Comparison of ENCODE assay signal across 30 cellular contexts in the genomic region with DNA sequence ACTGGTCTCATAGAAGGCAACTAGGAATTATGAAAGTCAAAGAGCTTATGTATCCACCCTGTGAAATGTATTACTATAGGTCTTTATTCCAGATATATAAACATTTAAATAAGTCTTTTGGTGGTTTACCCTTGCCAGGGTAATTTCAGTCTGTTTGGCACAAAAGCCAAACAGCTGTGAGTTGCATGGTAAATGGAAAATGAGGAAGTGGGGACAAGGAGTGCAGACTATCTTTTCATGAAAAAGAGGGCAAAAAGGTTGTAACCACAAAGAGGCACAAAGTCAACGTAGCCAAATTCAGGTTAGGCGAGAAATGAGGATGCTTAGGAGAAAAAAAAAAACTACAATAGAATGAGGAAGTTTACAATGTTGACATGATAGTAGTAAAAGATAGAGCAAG.
"Had no signal": no experiment of that assay in that cellular context is flagged by ENCODE, and none has a peak within 500 bp of the region (broad histone marks: within the 10 kb centered on the region; RNA-seq: fewer than 3 reads in every experiment).

No MANE protein-coding gene starts in this region.

- H3K36me3 Mint-ChIP-seq: activated CD8-positive, alpha-beta memory T cell treated with anti-CD3 and anti-CD28 coated beads, Interleukin-2, amount 10 ng/mL, durations not matched to agents 7 days and 5 days; activated naive CD8-positive, alpha-beta T cell; mesothelial cell of epicardium; naive thymus-derived CD4-positive, alpha-beta T cell; stimulated activated effector memory CD8-positive, alpha-beta T cell treated with anti-CD3 and anti-CD28 coated beads, Interleukin-12 subunit alpha, Interleukin-12 subunit beta, amount 100 ng/mL, for 72 hours had no signal

- H3K27me3 ChIP-seq: esophagus squamous epithelium, heart right ventricle, upper lobe of left lung, vagina had no signal

- H3K27me3 Mint-ChIP-seq: activated B cell treated with CpG ODN at 0.5 μM for 24 hours; activated CD8-positive, alpha-beta memory T cell treated with anti-CD3 and anti-CD28 coated beads, Interleukin-2, amount 10 ng/mL, durations not matched to agents 7 days and 5 days; activated naive CD8-positive, alpha-beta T cell; central memory CD8-positive, alpha-beta T cell; dendritic cell treated with granulocyte-macrophage colony-stimulating factor and Interleukin-4, amounts not matched to agents 40 ng/mL and 50 ng/mL, for 4 days; naive thymus-derived CD4-positive, alpha-beta T cell; stimulated activated naive CD8-positive, alpha-beta T cell treated with anti-CD3 and anti-CD28 coated beads, Interleukin-15, amount 100 ng/mL, for 72 hours had no signal

- FAIRE-seq: bronchial epithelial cell, endometrium, pancreas had no signal

- H3K4me1 Mint-ChIP-seq: activated B cell treated with CpG ODN at 0.5 μM for 24 hours; activated CD8-positive, alpha-beta memory T cell treated with anti-CD3 and anti-CD28 coated beads, Interleukin-2, amount 10 ng/mL, durations not matched to agents 7 days and 5 days; central memory CD8-positive, alpha-beta T cell; naive thymus-derived CD4-positive, alpha-beta T cell; stimulated activated effector memory CD8-positive, alpha-beta T cell treated with anti-CD3 and anti-CD28 coated beads, Interleukin-12 subunit alpha, Interleukin-12 subunit beta, amount 100 ng/mL, for 72 hours; stimulated activated naive CD8-positive, alpha-beta T cell treated with anti-CD3 and anti-CD28 coated beads, Interleukin-15, amount 100 ng/mL, for 72 hours had no signal

- H3K9me3 ChIP-seq: esophagus squamous epithelium, pancreas, prostate gland, upper lobe of left lung, vagina had no signal

- ATAC-seq: activated CD8-positive, alpha-beta memory T cell treated with anti-CD3 and anti-CD28 coated beads, Interleukin-2, amount 10 ng/mL, durations not matched to agents 7 days and 5 days; activated CD8-positive, alpha-beta T cell treated with anti-CD3 and anti-CD28 coated beads, Interleukin-2, amount 10 ng/mL, durations not matched to agents 7 days and 5 days; heart right ventricle; naive thymus-derived CD4-positive, alpha-beta T cell; pancreas; sciatic nerve; stimulated activated effector memory CD8-positive, alpha-beta T cell treated with anti-CD3 and anti-CD28 coated beads, Interleukin-12 subunit alpha, Interleukin-12 subunit beta, amount 100 ng/mL, for 72 hours; stimulated activated naive CD8-positive, alpha-beta T cell treated with anti-CD3 and anti-CD28 coated beads, Interleukin-15, amount 100 ng/mL, for 72 hours had no signal

- H3K4me1 ChIP-seq: esophagus squamous epithelium, heart right ventricle, pancreas, prostate gland, upper lobe of left lung, vagina had no signal

- H3K27ac Mint-ChIP-seq: activated B cell treated with CpG ODN at 0.5 μM for 24 hours; activated CD8-positive, alpha-beta memory T cell treated with anti-CD3 and anti-CD28 coated beads, Interleukin-2, amount 10 ng/mL, durations not matched to agents 7 days and 5 days; activated CD8-positive, alpha-beta T cell treated with anti-CD3 and anti-CD28 coated beads, Interleukin-2, amount 10 ng/mL, durations not matched to agents 7 days and 5 days; activated naive CD8-positive, alpha-beta T cell; activated T-helper 2 cell treated with anti-CD3 and anti-CD28 coated beads, Interferon-gamma antibody, Interleukin-2, Interleukin-4, amounts not matched to agents 10 μg/mL and 5 μg/mL and 100 μg/mL, durations not matched to agents 14 hours and 24 hours and 36 hours; dendritic cell treated with granulocyte-macrophage colony-stimulating factor and Interleukin-4, amounts not matched to agents 40 ng/mL and 50 ng/mL, for 4 days; mesothelial cell of epicardium; naive thymus-derived CD4-positive, alpha-beta T cell; stimulated activated effector memory CD8-positive, alpha-beta T cell treated with anti-CD3 and anti-CD28 coated beads, Interleukin-12 subunit alpha, Interleukin-12 subunit beta, amount 100 ng/mL, for 72 hours had no signal

- H3K36me3 ChIP-seq: esophagus squamous epithelium, heart right ventricle, pancreas, prostate gland, upper lobe of left lung, vagina had no signal

- H3K27ac ChIP-seq: epithelial cell of prostate, esophagus squamous epithelium, heart right ventricle, pancreas, prostate gland, skin epidermis, upper lobe of left lung, vagina had no signal

- H3K4me3 Mint-ChIP-seq: activated B cell treated with CpG ODN at 0.5 μM for 24 hours; activated CD8-positive, alpha-beta memory T cell treated with anti-CD3 and anti-CD28 coated beads, Interleukin-2, amount 10 ng/mL, durations not matched to agents 7 days and 5 days; activated CD8-positive, alpha-beta T cell treated with anti-CD3 and anti-CD28 coated beads, Interleukin-2, amount 10 ng/mL, durations not matched to agents 7 days and 5 days; activated naive CD8-positive, alpha-beta T cell; central memory CD8-positive, alpha-beta T cell; dendritic cell treated with granulocyte-macrophage colony-stimulating factor and Interleukin-4, amounts not matched to agents 40 ng/mL and 50 ng/mL, for 4 days; mesothelial cell of epicardium; naive thymus-derived CD4-positive, alpha-beta T cell; stimulated activated effector memory CD8-positive, alpha-beta T cell treated with anti-CD3 and anti-CD28 coated beads, Interleukin-12 subunit alpha, Interleukin-12 subunit beta, amount 100 ng/mL, for 72 hours; stimulated activated naive CD8-positive, alpha-beta T cell treated with anti-CD3 and anti-CD28 coated beads, Interleukin-15, amount 100 ng/mL, for 72 hours had no signal

- H3K4me3 ChIP-seq: esophagus squamous epithelium, heart right ventricle, pancreas, prostate gland, skin epidermis, upper lobe of left lung, vagina had no signal

- DNase-seq: activated B cell treated with CpG ODN at 0.5 μM for 24 hours; activated CD8-positive, alpha-beta memory T cell treated with anti-CD3 and anti-CD28 coated beads, Interleukin-2, amount 10 ng/mL, durations not matched to agents 7 days and 5 days; activated CD8-positive, alpha-beta T cell treated with anti-CD3 and anti-CD28 coated beads, Interleukin-2, amount 10 ng/mL, durations not matched to agents 7 days and 5 days; activated naive CD4-positive, alpha-beta T cell treated with Interleukin-2 at 50 U/mL for 16 hours; activated T-cell treated with anti-CD3 and anti-CD28 coated beads, Interleukin-2, amount 50 U/mL, for 48 hours; anterior cingulate cortex; effector CD4-positive, alpha-beta T cell; esophagus squamous epithelium; foreskin melanocyte; heart right ventricle; naive thymus-derived CD4-positive, alpha-beta T cell; pancreas; retina; stimulated activated CD4-positive, alpha-beta T cell treated with anti-CD3 and anti-CD28 coated beads, Interleukin-4, amount 100 ng/mL, for 24 hours; stimulated activated naive CD8-positive, alpha-beta T cell treated with anti-CD3 and anti-CD28 coated beads, Interleukin-15, amount 100 ng/mL, for 72 hours; substantia nigra; upper lobe of left lung had no signal
